In genomic region chrX:151398346-151398745, GRCh38 we compare ENCODE assay signal across 1 cellular context.
TF ChIP-seq lines count a peak whose summit lies in the region.

No MANE protein-coding gene starts in this region.

TF ChIP-seq in HCT116, 20 proteins besides CTCF, POLR2A, EP300 and RAD21 (continued from another document):
- TF ChIP-seq ZBTB33 (IDR thresholded peaks at IDR 0.05; ENCODE audit: extremely low read depth, insufficient replicate concordance, low read length) (no peak), CEBPB (IDR thresholded peaks at IDR 0.05; ENCODE audit: low read depth) (no peak), EZH2 (IDR thresholded peaks at IDR 0.05) (no peak), ATF3 (IDR thresholded peaks at IDR 0.05) (no peak), ZFX (IDR thresholded peaks at IDR 0.05) (no peak), SP1 (IDR thresholded peaks at IDR 0.05; ENCODE audit: low read depth) (no peak), REST (IDR thresholded peaks at IDR 0.05; ENCODE audit: low read depth) (no peak), SRF (IDR thresholded peaks at IDR 0.05; ENCODE audit: low read depth) (no peak), ELF1 (IDR thresholded peaks at IDR 0.05; ENCODE audit: borderline replicate concordance, low read depth) (no peak), JUND (IDR thresholded peaks at IDR 0.05) (no peak), SIN3A (IDR thresholded peaks at IDR 0.05; ENCODE audit: low read depth) (no peak), EZH2phosphoT487 (IDR thresholded peaks at IDR 0.05; ENCODE audit: borderline replicate concordance) (no peak), EGR1 (IDR thresholded peaks at IDR 0.05; ENCODE audit: low read depth) (no peak), TCF7L2 (IDR thresholded peaks at IDR 0.05; ENCODE audit: borderline replicate concordance, extremely low read depth, insufficient read depth, insufficient read length) (no peak), ZNF274 (IDR thresholded peaks at IDR 0.05; ENCODE audit: low read depth, low read length) (no peak)
